8 cellular contexts compared by ENCODE assay signal in the genomic region with DNA sequence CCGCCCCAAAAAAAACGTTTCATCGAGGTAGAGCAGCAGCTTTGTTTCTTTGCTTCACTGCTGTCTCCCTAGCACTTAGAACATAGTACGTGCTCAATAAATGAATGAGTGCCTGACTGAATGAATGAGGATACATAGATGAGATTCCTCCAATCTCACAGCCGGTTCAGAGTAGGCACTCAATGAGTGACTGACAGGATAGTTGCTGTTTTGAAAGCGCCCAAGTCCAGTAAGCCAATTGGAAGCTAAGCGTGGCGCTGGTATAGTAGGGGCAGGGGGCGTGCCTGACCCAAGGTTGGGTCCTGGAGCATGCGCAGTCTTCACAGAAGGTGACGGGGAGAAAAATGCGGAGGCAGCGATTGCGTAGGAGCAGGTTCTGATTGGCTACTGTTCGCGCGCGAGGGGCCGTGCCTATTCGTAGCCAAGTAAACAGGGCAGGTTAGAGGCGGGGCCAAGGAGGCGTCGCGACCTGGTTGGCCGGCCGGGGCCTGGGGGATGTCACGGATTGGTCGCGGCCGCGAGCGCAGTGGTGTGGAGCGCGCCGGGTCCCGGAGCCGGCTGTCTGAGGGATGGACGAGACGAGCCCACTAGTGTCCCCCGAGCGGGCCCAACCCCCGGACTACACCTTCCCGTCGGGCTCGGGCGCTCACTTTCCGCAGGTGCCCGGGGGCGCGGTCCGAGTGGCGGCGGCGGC. TPM values are rescaled to one million over a fixed set of nuclear protein-coding genes. Genes with fewer than 3 reads are reported as not detected.
A peak's percentile ranks its signal among the peaks of the same experiment; 100 is the strongest.
DNase-seq lines count a peak whose midpoint lies in the region; ATAC-seq, FAIRE-seq and TF ChIP-seq lines count a peak whose summit lies in the region.

A gene (plus strand): TSS at position 498 of the 694 bp plus-strand sequence. CDS start 72 bp downstream, at position 570.

- H3K4me3 Mint-ChIP-seq in Caco-2 (ENCODE audit: unreplicated experiment) (peak within 1 kb of the TSS; percentile 99), memory B cell (peak within 1 kb of the TSS; percentile 92)

- H4K8ac ChIP-seq in H1 (ENCODE audit: extremely low read depth, insufficient read depth, low read length) = peak within 1 kb of the TSS; percentile 94; the same call in 1 of the 2 replicates

- peaks cover 8% of the 10 kb centered on the region for H3K79me1 ChIP-seq in H1 (ENCODE audit: low read depth, low read length)

- H3K14ac ChIP-seq in H1 (ENCODE audit: insufficient read length) = no peak within 1 kb of the TSS

- H3K4me1 Mint-ChIP-seq in Caco-2 (ENCODE audit: low read depth, unreplicated experiment) (peaks cover 12% of the 10 kb centered on the region), memory B cell (peaks cover 15% of the 10 kb centered on the region)

- H3K9me3 Mint-ChIP-seq in Caco-2 (ENCODE audit: unreplicated experiment) = no peaks in the 10 kb centered on the region
- H3K9me3 Mint-ChIP-seq in memory B cell = no peaks in the 10 kb centered on the region

- DNase-seq in Caco-2 = peak; percentile 99
- peak; percentile 98 for DNase-seq in HTR-8/SVneo (ENCODE audit: insufficient read length, low spot score)
- peak; percentile 99 for DNase-seq in NOMO-1 treated with DMSO at 0.1 percent for 48 hours (lab: John Stamatoyannopoulos, UW; ENCODE audit: unreplicated experiment)
- DNase-seq in H1 (ENCODE audit: low read depth in 1 of 2, low spot score in 2 of 2) = peak; percentile 98 to 99
- DNase-seq in memory B cell (ENCODE audit: low spot score in 2 of 2) = peak; percentile 90 to 98
- peak; percentile 98 for DNase-seq in stimulated activated CD8-positive, alpha-beta memory T cell treated with anti-CD3 and anti-CD28 coated beads, Interleukin-12 subunit alpha, Interleukin-12 subunit beta, amount 100 ng/mL, for 1 hour (ENCODE audit: low read depth)

- POLR2A ChIA-PET in Caco-2 (lab: Charles Lee) (interaction anchor here (1.2 to 2.1 kb wide), 2 partner anchors 24 to 47 kb away, joined by 5 to 29 read pairs; a partner anchor contains a TSS), H1 (lab: Charles Lee; ENCODE audit: partially characterized antibody) (interaction anchor here (0.6 to 1.7 kb wide), 5 partner anchors 9 to 85 kb away, joined by 3 to 8 read pairs (median 3); a partner anchor contains a TSS)
- POLR2A ChIA-PET in activated CD8-positive, alpha-beta memory T cell treated with anti-CD3 and anti-CD28 coated beads for 36 hours (lab: Charles Lee) = interaction anchor here (0.6 to 1.2 kb wide), 4 partner anchors 9 to 47 kb away, joined by 3 to 15 read pairs (median 6); a partner anchor contains a TSS

- H3K4me1 ChIP-seq in Caco-2 = peaks cover 6% of the 10 kb centered on the region; the same call in 1 of the 2 replicates
- peaks cover 0 to 9% (median 3%) of the 10 kb centered on the region in 4 experiments; a peak in 4 of 7 replicates for H3K4me1 ChIP-seq in H1 (replicated peaks in 1 of 4; ENCODE audit: control insufficient read depth in 3 of 4, insufficient read depth in 4 of 4, low read length in 3 of 4)

- peak within 1 kb of the TSS; percentile 84 for H3K18ac ChIP-seq in H1 (ENCODE audit: extremely low read depth, low read length)

- 0 out of 2 replicates have a peak within 1 kb of the TSS, but pooled peaks have one; percentile 89 for H2AFZ ChIP-seq in H1 (ENCODE audit: low read length)

- CTCF ChIA-PET in Caco-2 (lab: Charles Lee) (interaction anchor here (0.6 to 1.5 kb wide), 5 partner anchors 29 to 68 kb away, joined by 3 to 5 read pairs (median 3); a partner anchor contains a TSS), H1 (lab: Charles Lee; ENCODE audit: partially characterized antibody) (interaction anchor here (1.0 to 1.3 kb wide), 3 partner anchors 37 to 1981 kb away, joined by 3 read pairs; no protein-coding TSS in a partner anchor)
- CTCF ChIA-PET in activated CD8-positive, alpha-beta memory T cell treated with anti-CD3 and anti-CD28 coated beads for 36 hours (lab: Charles Lee) = interaction anchor here (1.9 kb wide), 1 partner anchor 68 kb away, joined by 7 read pairs; a partner anchor contains a TSS

- H3K27ac Mint-ChIP-seq in Caco-2 (ENCODE audit: unreplicated experiment) = peak within 1 kb of the TSS; percentile 94
- peak within 1 kb of the TSS; percentile 76 for H3K27ac Mint-ChIP-seq in memory B cell

- H3K4me3 ChIP-seq in Caco-2 (ENCODE audit: low read depth, low read length) (peak within 1 kb of the TSS; percentile 82), H1 (ENCODE audit: extremely low read depth in 1 of 4, insufficient read depth in 2 of 4, low read depth in 3 of 4, low read length in 4 of 4) (peak within 1 kb of the TSS; percentile 61 to 90 (median 71))

- no peaks in the 10 kb centered on the region for H3K36me3 ChIP-seq in Caco-2 (ENCODE audit: control insufficient read depth, insufficient read depth, low read length)
- H3K36me3 ChIP-seq in H1 (ENCODE audit: control insufficient read depth in 2 of 4, insufficient read depth in 4 of 4, low read length in 3 of 4) = peaks cover 0 to 10% (median 7%) of the 10 kb centered on the region in 4 experiments; a peak in 6 of 8 replicates

- H2BK5ac ChIP-seq in H1 (ENCODE audit: low read depth, low read length) = no peak within 1 kb of the TSS; the same call in none of the 2 replicates

- no peaks in the 10 kb centered on the region for H3K27me3 Mint-ChIP-seq in Caco-2 (ENCODE audit: insufficient read depth, unreplicated experiment)
- no peaks in the 10 kb centered on the region for H3K27me3 Mint-ChIP-seq in memory B cell

- H3K4ac ChIP-seq in H1 (replicated peaks; ENCODE audit: insufficient read length, low read depth, low read length) = no peak within 1 kb of the TSS

- H3K27me3 ChIP-seq in Caco-2 (replicated peaks; ENCODE audit: control insufficient read depth, insufficient read depth, low read length) = no peaks in the 10 kb centered on the region
- no peaks in the 10 kb centered on the region for H3K27me3 ChIP-seq in H1 (replicated peaks in 1 of 4; ENCODE audit: control insufficient read depth in 3 of 4, extremely low read depth in 1 of 4, insufficient read depth in 3 of 4, low read length in 3 of 4)

- H3K23ac ChIP-seq in H1 (ENCODE audit: insufficient read length) = no peak within 1 kb of the TSS

- H3K36me3 Mint-ChIP-seq in Caco-2 (ENCODE audit: insufficient read depth, unreplicated experiment) (peaks cover 25% of the 10 kb centered on the region), memory B cell (peaks cover 7% of the 10 kb centered on the region)

- peak within 1 kb of the TSS; percentile 85 for H4K5ac ChIP-seq in H1 (ENCODE audit: insufficient read length, low read depth, low read length)

- no peak within 1 kb of the TSS for H2BK15ac ChIP-seq in H1 (ENCODE audit: low read length)

- BruUV-seq in Caco-2 (replicated peaks; lab: Mats Ljungman, UMichigan) = no TSS peak

- peaks cover 0 to 10% of the 10 kb centered on the region in 2 experiments for H4K20me1 ChIP-seq in H1 (replicated peaks in 1 of 2; ENCODE audit: control insufficient read depth in 1 of 2, insufficient read depth in 2 of 2, low read length in 2 of 2)

- TF ChIP-seq POLR2A in H1 (IDR thresholded peaks at IDR 0.05; ENCODE audit: control extremely low read depth in 1 of 2, low read depth in 2 of 2, low read length in 2 of 2) = peak in 1 of 2 experiments; percentile 86; a peak in 1 of 3 replicates

- H3K56ac ChIP-seq in H1 (replicated peaks; ENCODE audit: insufficient read length, low read depth, low read length) = no peak within 1 kb of the TSS

- peaks cover 0 to 34% of the 10 kb centered on the region in 2 experiments; a peak in 2 of 4 replicates for H3K79me2 ChIP-seq in H1 (ENCODE audit: control insufficient read depth in 1 of 2, insufficient read depth in 2 of 2, low read length in 2 of 2)

- no peak for TF ChIP-seq RAD21 in H1 (IDR thresholded peaks at IDR 0.05 in 1 of 2, conservative IDR thresholded peaks at IDR 0.05 in 1 of 2; ENCODE audit: low read depth in 2 of 2, low read length in 2 of 2)

- peaks cover 5% of the 10 kb centered on the region for H3K23me2 ChIP-seq in H1 (ENCODE audit: low read depth, low read length)

- H2AK5ac ChIP-seq in H1 (ENCODE audit: low read depth, low read length) = no peak within 1 kb of the TSS

- no peak for TF ChIP-seq EP300 in H1 (IDR thresholded peaks at IDR 0.05; ENCODE audit: borderline replicate concordance in 1 of 2, low read depth in 2 of 2, low read length in 2 of 2)

- peak within 1 kb of the TSS; percentile 86; the same call in 1 of the 2 replicates for H3K27ac ChIP-seq in H1 (ENCODE audit: low read depth, low read length)

- H2BK20ac ChIP-seq in H1 (ENCODE audit: low read length) = no peak within 1 kb of the TSS

- H4K91ac ChIP-seq in H1 (replicated peaks; ENCODE audit: insufficient read length, low read length) = no peak within 1 kb of the TSS

- WGBS in H1 (ENCODE audit: extremely low coverage in 1 of 2, insufficient coverage in 1 of 2, insufficient read length in 1 of 2, insufficient replicate concordance in 2 of 2, low coverage in 1 of 2, low lambda C conversion rate in 2 of 2, missing lambda C conversion rate in 1 of 2), 2 experiments = 4% methylated on average over 54 of the region's 54 CpGs; no CpG with 5 or more reads in 1 of the 2 experiments

- H3K4me2 ChIP-seq in H1 (ENCODE audit: insufficient read depth in 1 of 2, low read depth in 2 of 2, low read length in 2 of 2) = peak within 1 kb of the TSS; percentile 92 to 96

- intact Hi-C loops in Caco-2 (cut with micrococcal nuclease; ENCODE audit: unreplicated experiment) = loop anchor here (1.0 kb wide), 2 partner anchors 24 to 47 kb away; a partner anchor contains a TSS

- no peaks in the 10 kb centered on the region for H3K9me3 ChIP-seq in Caco-2
- H3K9me3 ChIP-seq in H1 (ENCODE audit: insufficient read depth in 2 of 2, low read depth in 1 of 2, low read length in 1 of 2) = no peaks in the 10 kb centered on the region

- no peak within 1 kb of the TSS for H2BK12ac ChIP-seq in H1 (ENCODE audit: low read depth, low read length)

- ATAC-seq in GM21381 (IDR thresholded peaks at IDR 0.05; ENCODE audit: unreplicated experiment) (peak; percentile 97), memory B cell (ENCODE audit: low read depth) (peak; percentile 94)

- peak within 1 kb of the TSS; percentile 81 to 87 (median 84) for H3K9ac ChIP-seq in H1 (replicated peaks in 1 of 4; ENCODE audit: extremely low read depth in 1 of 4, low read depth in 3 of 4, low read length in 3 of 4)

- no peak within 1 kb of the TSS for H2BK120ac ChIP-seq in H1 (replicated peaks; ENCODE audit: low read depth, low read length)

- TF ChIP-seq CTCF in Caco-2 (IDR thresholded peaks at IDR 0.05; ENCODE audit: insufficient read depth in 1 of 2, low read depth in 1 of 2, low read length in 1 of 2, severe bottlenecking in 1 of 2, unreplicated experiment in 1 of 2) (no peak), H1 (IDR thresholded peaks at IDR 0.05; ENCODE audit: control extremely low read depth in 1 of 3, insufficient read depth in 1 of 3, low read depth in 1 of 3, low read length in 3 of 3) (no peak)

- FAIRE-seq in HTR-8/SVneo (lab: Jason Lieb, UNC) = peak; percentile 97
- FAIRE-seq in H1 (lab: Jason Lieb, UNC) = peak; percentile 94

RNA-seq across cellular contexts. Expression of the gene that starts here (rescaled TPM):
- 26.1 and 27.3 TPM in 2 replicates for total RNA-seq in Caco-2 (2022)
- total RNA-seq in activated CD8-positive, alpha-beta memory T cell treated with anti-CD3 and anti-CD28 coated beads for 36 hours = 10 to 100 TPM; 14.6 to 15.0 TPM
- 21.9 and 22.9 TPM in 2 replicates for total RNA-seq in H1 (2021; fragmentation: NEBNext Ultra II Directional; extraction: Animal tissue kit (Norgen Biotek cat#: 25700))
- polyA plus RNA-seq in H1 (2011; rRNA removed) = 20.7 and 21.9 TPM in 2 replicates
- 21.3 TPM for polyA plus RNA-seq in H1 (2011; cell fraction: cytosol; rRNA removed)
- polyA plus RNA-seq in H1 (2011; cell fraction: nucleus; rRNA removed) = 19.3 TPM
- 16.0 to 18.4 TPM (median 17.1 TPM) in 4 replicates for polyA plus RNA-seq in H1 (2012, experiment 1 of 2)
- 23.0 TPM for polyA plus RNA-seq in H1 (2012, experiment 2 of 2)
- 13.9 TPM for polyA plus RNA-seq in H1 (2013, experiment 1 of 2)
- polyA plus RNA-seq in H1 (2013, experiment 2 of 2) = 13.3 TPM
- polyA minus RNA-seq in H1 (2011; rRNA and poly(A)+ RNA removed) = 19.3 and 21.0 TPM in 2 replicates
- polyA minus RNA-seq in H1 (2011; cell fraction: cytosol; rRNA and poly(A)+ RNA removed) = 8.1 TPM
- 12.1 TPM for polyA minus RNA-seq in H1 (2011; cell fraction: nucleus; rRNA and poly(A)+ RNA removed)

Comparison
In these comparisons a context has a peak if more than half of its experiments do, and no peak if none do; other contexts are left out.
1. Peak in every context shown above with its lines: DNase-seq, ATAC-seq, H3K4me3 ChIP-seq and H3K27ac ChIP-seq.